Comparison of ENCODE assay signal across 9 cellular contexts in genomic region chr20:46010491-46011405, GRCh38. TPM values are rescaled to one million over a fixed set of nuclear protein-coding genes. Genes with fewer than 3 reads are reported as not detected.
DNase-seq lines count a peak whose midpoint lies in the region; ATAC-seq and TF ChIP-seq lines count a peak whose summit lies in the region.
"Had no signal": no experiment of that assay in that cellular context is flagged by ENCODE, and none has a peak within 500 bp of the region (broad histone marks: within the 10 kb centered on the region; RNA-seq: fewer than 3 reads in every experiment).

No MANE protein-coding gene starts in this region.

- H3K23ac ChIP-seq in H9 (ENCODE audit: insufficient read length, low read depth, low read length), result no peak overlapping the region

- H3K79me2 ChIP-seq in H9 (ENCODE audit: insufficient read depth, low read length), result no peaks in the 10 kb centered on the region

- H3K9me3 ChIP-seq in H9 (ENCODE audit: control insufficient read depth, low read depth, low read length), result no peaks in the 10 kb centered on the region
- H3K9me3 ChIP-seq in MG63, result no peaks in the 10 kb centered on the region

- peak overlapping the region in 1 of 2 experiments; percentile 0; a peak in 1 of 5 replicates for H3K4me3 Mint-ChIP-seq in H9
- H3K4me3 Mint-ChIP-seq in dendritic cell treated with granulocyte-macrophage colony-stimulating factor and Interleukin-4, amounts not matched to agents 40 ng/mL and 50 ng/mL, for 4 days, result peak overlapping the region; percentile 90

- H3K4me1 Mint-ChIP-seq in H9, result peaks cover 37 to 48% of the 10 kb centered on the region in 2 experiments
- H3K4me1 Mint-ChIP-seq in dendritic cell treated with granulocyte-macrophage colony-stimulating factor and Interleukin-4, amounts not matched to agents 40 ng/mL and 50 ng/mL, for 4 days (ENCODE audit: low read depth), result peaks cover 94% of the 10 kb centered on the region

- intact Hi-C loops in dendritic cell treated with granulocyte-macrophage colony-stimulating factor and Interleukin-4, amounts not matched to agents 40 ng/mL and 50 ng/mL, for 4 days (cut with micrococcal nuclease), result loop anchor here (1.0 to 5.0 kb wide), 2 partner anchors 12 to 38 kb away; partner anchors contain the start of gene ZNF335

- H2BK15ac ChIP-seq in H9 (ENCODE audit: low read depth, low read length), result no peak overlapping the region

- no peak overlapping the region for H2AFZ ChIP-seq in H9 (ENCODE audit: low read length)

- H3K27me3 ChIP-seq in H9 (ENCODE audit: insufficient read depth, low read length), result no peaks in the 10 kb centered on the region; the same call in 1 of the 2 replicates
- H3K27me3 ChIP-seq in MG63, result peaks cover 29% of the 10 kb centered on the region

- H4K5ac ChIP-seq in H9 (ENCODE audit: insufficient read length, low read depth, low read length), result no peak overlapping the region

- no peaks in the 10 kb centered on the region for H4K20me1 ChIP-seq in H9 (ENCODE audit: control insufficient read depth, insufficient read depth, insufficient read length)

- TF ChIP-seq CTCF in H9 (conservative IDR thresholded peaks at IDR 0.05), result no peak

- in situ Hi-C loops in KBM-7 (cut with MboI; ENCODE audit: low pct_unique_long_range_greater_than_20kb, low sequenced_read_pairs), result no loop called here

- no peak overlapping the region for H3K4me2 ChIP-seq in H9 (ENCODE audit: insufficient read depth, insufficient read length, low read length)

- H3K36me3 Mint-ChIP-seq in H9 (ENCODE audit: insufficient read depth in 1 of 3, low read depth in 3 of 3), result peaks cover 5 to 18% (median 9%) of the 10 kb centered on the region in 3 experiments
- H3K36me3 Mint-ChIP-seq in dendritic cell treated with granulocyte-macrophage colony-stimulating factor and Interleukin-4, amounts not matched to agents 40 ng/mL and 50 ng/mL, for 4 days (ENCODE audit: low read depth), result peaks cover 57% of the 10 kb centered on the region

- H3K4me1 ChIP-seq in H9 (ENCODE audit: insufficient read depth, low read length), result peaks cover 9% of the 10 kb centered on the region; the same call in 1 of the 2 replicates

- no peak overlapping the region for H3K56ac ChIP-seq in H9 (ENCODE audit: insufficient read length, low read depth, low read length)

- no peak overlapping the region for H3K9ac ChIP-seq in H9 (ENCODE audit: extremely low read depth, insufficient read length, low read length)

- ATAC-seq in GM19328 (IDR thresholded peaks at IDR 0.05; ENCODE audit: unreplicated experiment), result no peak
- ATAC-seq: left colon had no signal

- peaks cover 6% of the 10 kb centered on the region for H3K23me2 ChIP-seq in H9 (ENCODE audit: insufficient read length, low read depth, low read length, poor library complexity, severe bottlenecking)

- peak overlapping the region; percentile 33 to 79 (median 71); a peak in 3 of 7 replicates for H3K27ac Mint-ChIP-seq in H9
- H3K27ac Mint-ChIP-seq in dendritic cell treated with granulocyte-macrophage colony-stimulating factor and Interleukin-4, amounts not matched to agents 40 ng/mL and 50 ng/mL, for 4 days, result peak overlapping the region; percentile 99

- no peak overlapping the region for H2AK5ac ChIP-seq in H9 (ENCODE audit: insufficient read length, low read length)

- no peak overlapping the region for H3K18ac ChIP-seq in H9 (ENCODE audit: insufficient read length, low read depth, low read length)

- H3K27me3 Mint-ChIP-seq in H9 (ENCODE audit: low read depth), result peaks cover 23% of the 10 kb centered on the region
- peaks cover 10% of the 10 kb centered on the region for H3K27me3 Mint-ChIP-seq in dendritic cell treated with granulocyte-macrophage colony-stimulating factor and Interleukin-4, amounts not matched to agents 40 ng/mL and 50 ng/mL, for 4 days

- H3K14ac ChIP-seq in H9 (ENCODE audit: insufficient read depth, low read length), result no peak overlapping the region

- peaks cover 5 to 17% of the 10 kb centered on the region in 2 experiments; a peak in 2 of 5 replicates for H3K9me3 Mint-ChIP-seq in H9
- H3K9me3 Mint-ChIP-seq in dendritic cell treated with granulocyte-macrophage colony-stimulating factor and Interleukin-4, amounts not matched to agents 40 ng/mL and 50 ng/mL, for 4 days, result no peaks in the 10 kb centered on the region

- H2BK12ac ChIP-seq in H9 (ENCODE audit: insufficient read length, low read depth, low read length), result no peak overlapping the region

- H3K27ac ChIP-seq in H9 (ENCODE audit: insufficient read length, low read depth, low read length), result no peak overlapping the region

- H3K79me1 ChIP-seq in H9 (ENCODE audit: insufficient read depth, low read depth, low read length, poor library complexity, severe bottlenecking), result no peaks in the 10 kb centered on the region

- no peak for DNase-seq in H9
- peak; percentile 53 for DNase-seq in activated CD4-positive, CD25-positive, alpha-beta regulatory T cell treated with anti-CD3 and anti-CD28 coated beads, Interleukin-2, amount 50 U/mL, for 72 hours
- DNase-seq in stimulated activated CD4-positive, alpha-beta T cell treated with anti-CD3 and anti-CD28 coated beads, Interleukin-12 subunit alpha, Interleukin-12 subunit beta, amount 100 ng/mL, for 4 hours, result peak; percentile 43
- no peak for DNase-seq in KBM-7
- DNase-seq in ecto neural progenitor cell (ENCODE audit: low spot score), result no peak
- no peak for DNase-seq in MG63

- H3K4ac ChIP-seq in H9 (ENCODE audit: low read depth, low read length), result no peak overlapping the region

- WGBS in H9 (ENCODE audit: extremely low coverage, insufficient read length, low lambda C conversion rate), result no CpG with 5 or more reads among the region's 74 CpGs

- H2BK5ac ChIP-seq in H9 (ENCODE audit: insufficient read length, low read length), result no peak overlapping the region

- no peak overlapping the region for H3T11ph ChIP-seq in H9 (ENCODE audit: low read length)

- no peak overlapping the region for H2BK20ac ChIP-seq in H9 (ENCODE audit: low read depth, low read length, poor library complexity, severe bottlenecking)

- no peak overlapping the region for H2BK120ac ChIP-seq in H9 (ENCODE audit: low read depth, low read length, poor library complexity, severe bottlenecking)

- no peak overlapping the region for H4K91ac ChIP-seq in H9 (ENCODE audit: insufficient read length, low read depth, low read length)

- H3K4me3 ChIP-seq in MG63, result no peak overlapping the region

- no peaks in the 10 kb centered on the region for H3K36me3 ChIP-seq in MG63

- no peak overlapping the region for H4K8ac ChIP-seq in H9 (replicated peaks; ENCODE audit: insufficient read length, low read depth, low read length)

RNA-seq across cellular contexts. Expression of gene MMP9, which starts 2.0 kb away (rescaled TPM):
- 2.0 and 2.7 TPM in 2 replicates for total RNA-seq in H9 (2021)
- total RNA-seq in MG63 (2014; rRNA removed; shearing (Covaris generic); ENCODE audit: low replicate concordance), result 0.07 TPM in 1 of 2 replicates, not detected in the other

RNA-seq across cellular contexts. Expression of gene SLC12A5, which starts 18.3 kb away (rescaled TPM):
- 7.3 and 8.7 TPM in 2 replicates for total RNA-seq in H9 (2021)
- total RNA-seq in MG63 (2014; rRNA removed; shearing (Covaris generic); ENCODE audit: low replicate concordance), result 0.15 and 0.72 TPM in 2 replicates

RNA-seq across cellular contexts. Expression of gene ZNF335, which starts 38.7 kb away (rescaled TPM):
- total RNA-seq in H9 (2021), result 19.7 and 21.1 TPM in 2 replicates
- total RNA-seq in MG63 (2014; rRNA removed; shearing (Covaris generic); ENCODE audit: low replicate concordance), result 8.7 and 9.5 TPM in 2 replicates

Comparison
In these comparisons a context has a peak if more than half of its experiments do, and no peak if none do; other contexts are left out.
1. DNase-seq: peak in activated CD4-positive, CD25-positive, alpha-beta regulatory T cell treated with anti-CD3 and anti-CD28 coated beads, Interleukin-2, amount 50 U/mL, for 72 hours (single experiment) and stimulated activated CD4-positive, alpha-beta T cell treated with anti-CD3 and anti-CD28 coated beads, Interleukin-12 subunit alpha, Interleukin-12 subunit beta, amount 100 ng/mL, for 4 hours (single experiment); none in H9 (single experiment), KBM-7 (single experiment), ecto neural progenitor cell (single experiment) and MG63 (single experiment).